Comparison of ENCODE assay signal across 8 cellular contexts in the genomic region with DNA sequence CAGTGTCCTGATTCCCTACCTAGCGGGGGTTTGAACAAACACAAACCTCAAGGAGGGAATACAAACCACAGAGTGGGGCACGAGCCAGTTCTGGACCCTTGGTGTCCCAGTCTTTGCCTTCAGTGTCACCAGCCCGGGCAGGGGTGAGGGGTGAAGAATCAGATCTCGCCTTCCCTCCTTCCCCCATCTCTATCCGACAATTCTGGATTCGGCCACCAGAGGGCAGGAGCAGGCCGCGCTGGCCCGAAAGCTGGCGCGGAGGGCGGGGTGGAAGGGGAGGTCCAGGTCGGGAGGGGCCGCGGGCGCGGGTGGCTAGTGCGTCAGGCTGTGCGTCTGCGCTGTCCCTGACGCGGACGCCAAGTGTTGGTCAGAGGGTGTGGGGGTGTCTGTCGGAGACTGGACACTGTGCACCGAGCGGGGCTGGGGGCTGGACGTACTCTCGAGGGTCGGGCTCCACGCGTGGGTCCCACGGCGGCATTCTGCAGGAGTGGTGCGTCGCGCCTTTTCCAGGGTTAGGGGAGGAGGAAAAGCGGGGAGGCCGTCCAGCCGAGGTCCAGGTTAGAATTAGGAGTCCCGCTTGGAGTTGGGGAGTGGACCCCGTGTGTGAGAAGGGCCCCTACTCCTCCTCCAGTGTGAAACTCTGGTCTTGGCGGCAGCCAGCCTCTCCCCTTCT. TPM values are rescaled to one million over a fixed set of nuclear protein-coding genes. Genes with fewer than 3 reads are reported as not detected.
A peak's percentile ranks its signal among the peaks of the same experiment; 100 is the strongest.
DNase-seq lines count a peak whose midpoint lies in the region; ATAC-seq and TF ChIP-seq lines count a peak whose summit lies in the region.

No MANE protein-coding gene starts in this region.

- intact Hi-C loops in heart right ventricle (cut with DNase I) (loop anchor here in 1 of 10 donors (10.0 kb wide), 1 partner anchor 159 kb away; no protein-coding TSS in a partner anchor), posterior vena cava (cut with DNase I) (no loop called here)

- 5 to 7% methylated on average over 42 of the region's 42 CpGs for WGBS in heart right ventricle, 2 donors
- 5% methylated on average over 12 to 38 of the region's 42 CpGs for WGBS in upper lobe of left lung, 2 donors

- peak overlapping the region; percentile 24 for H3K4me3 Mint-ChIP-seq in activated naive CD8-positive, alpha-beta T cell treated with anti-CD3 and anti-CD28 coated beads, Interleukin-2, amount 50 U/mL, for 24 hours

- peak in 1 of 4 donors; percentile 64 for TF ChIP-seq POLR2A in upper lobe of left lung (IDR thresholded peaks at IDR 0.05)

- DNase-seq in AG10803 (ENCODE audit: low read depth) (peak; percentile 68), NCI-H1092 treated with DMSO at 0.1 percent for 48 hours (lab: John Stamatoyannopoulos, UW) (peak; percentile 86), SW 1271 (lab: John Stamatoyannopoulos, UW) (peak; percentile 42 to 75), heart right ventricle (peak; percentile 84 to 86), posterior vena cava (ENCODE audit: low spot score) (peak; percentile 96), upper lobe of left lung (peak; percentile 89 to 96)
- peak; percentile 91 for DNase-seq in activated naive CD8-positive, alpha-beta T cell treated with anti-CD3 and anti-CD28 coated beads, Interleukin-2, amount 50 U/mL, for 24 hours

- H3K27me3 ChIP-seq in heart right ventricle (peaks cover 29 to 99% (median 94%) of the 10 kb centered on the region in 7 donors), upper lobe of left lung (peaks cover 0 to 73% (median 30%) of the 10 kb centered on the region in 4 donors)

- H3K36me3 Mint-ChIP-seq in activated naive CD8-positive, alpha-beta T cell treated with anti-CD3 and anti-CD28 coated beads, Interleukin-2, amount 50 U/mL, for 24 hours (ENCODE audit: low read depth) = no peaks in the 10 kb centered on the region

- H3K9me3 ChIP-seq in heart right ventricle = no peaks in the 10 kb centered on the region
- H3K9me3 ChIP-seq in upper lobe of left lung = no peaks in the 10 kb centered on the region

- ATAC-seq in GM19463 (IDR thresholded peaks at IDR 0.05; ENCODE audit: unreplicated experiment) = peak; percentile 79
- peak; percentile 55 for ATAC-seq in activated naive CD8-positive, alpha-beta T cell treated with anti-CD3 and anti-CD28 coated beads, Interleukin-2, amount 50 U/mL, for 24 hours
- peak; percentile 85 to 95 (median 92) for ATAC-seq in heart right ventricle
- ATAC-seq in upper lobe of left lung (ENCODE audit: low FRiP score in 2 of 2) = peak; percentile 93

- TF ChIP-seq EP300 in upper lobe of left lung (IDR thresholded peaks at IDR 0.05) = no peak

- peaks cover 7% of the 10 kb centered on the region for H3K4me1 Mint-ChIP-seq in activated naive CD8-positive, alpha-beta T cell treated with anti-CD3 and anti-CD28 coated beads, Interleukin-2, amount 50 U/mL, for 24 hours

- H3K4me3 ChIP-seq in AG10803 (ENCODE audit: low read length) (peak overlapping the region; percentile 41), heart right ventricle (peak overlapping the region in 9 of 10 donors; percentile 14 to 50 (median 39)), upper lobe of left lung (peak overlapping the region in 3 of 4 donors; percentile 27 to 45 (median 43))

- H3K27ac ChIP-seq in heart right ventricle = no peak overlapping the region
- peak overlapping the region in 1 of 4 donors; percentile 65 for H3K27ac ChIP-seq in upper lobe of left lung

- TF ChIP-seq CTCF in AG10803 (conservative IDR thresholded peaks at IDR 0.05; ENCODE audit: low read length) = peak; percentile 78
- TF ChIP-seq CTCF in heart right ventricle (IDR thresholded peaks at IDR 0.05) = peak; percentile 87 to 97 (median 92)
- peak; percentile 74 to 95 (median 90) for TF ChIP-seq CTCF in upper lobe of left lung (IDR thresholded peaks at IDR 0.05)

- H3K36me3 ChIP-seq in heart right ventricle (no peaks in the 10 kb centered on the region), upper lobe of left lung (no peaks in the 10 kb centered on the region)

- H3K4me1 ChIP-seq in heart right ventricle (peaks cover 7 to 34% (median 24%) of the 10 kb centered on the region in 9 donors), upper lobe of left lung (peaks cover 20 to 44% (median 27%) of the 10 kb centered on the region in 4 donors)

- no peak overlapping the region for H3K27ac Mint-ChIP-seq in activated naive CD8-positive, alpha-beta T cell treated with anti-CD3 and anti-CD28 coated beads, Interleukin-2, amount 50 U/mL, for 24 hours

- no peaks in the 10 kb centered on the region for H3K9me3 Mint-ChIP-seq in activated naive CD8-positive, alpha-beta T cell treated with anti-CD3 and anti-CD28 coated beads, Interleukin-2, amount 50 U/mL, for 24 hours

- peaks cover 82% of the 10 kb centered on the region for H3K27me3 Mint-ChIP-seq in activated naive CD8-positive, alpha-beta T cell treated with anti-CD3 and anti-CD28 coated beads, Interleukin-2, amount 50 U/mL, for 24 hours

RNA-seq across cellular contexts. Expression of gene CRYBA2, which starts 2.9 kb away (rescaled TPM):
- total RNA-seq in heart right ventricle (not detected), posterior vena cava (not detected), upper lobe of left lung (not detected)
- not detected for polyA plus RNA-seq in heart right ventricle

RNA-seq across cellular contexts. Expression of gene FEV, which starts 11.1 kb away (rescaled TPM):
- not detected for total RNA-seq in heart right ventricle
- not detected for polyA plus RNA-seq in heart right ventricle
- total RNA-seq in posterior vena cava = not detected
- total RNA-seq in upper lobe of left lung = not detected

RNA-seq across cellular contexts. Expression of gene CDK5R2, which starts 36.6 kb away (rescaled TPM):
- total RNA-seq in heart right ventricle (under 1 TPM in 1 of 10 donors, not detected in 9; 0.09 TPM), posterior vena cava (not detected), upper lobe of left lung (not detected)
- not detected for polyA plus RNA-seq in heart right ventricle

RNA-seq across cellular contexts. Expression of gene CFAP65, which starts 45.2 kb away (rescaled TPM):
- total RNA-seq in heart right ventricle (not detected), posterior vena cava (not detected), upper lobe of left lung (10 to 100 TPM in 3 of 6 donors, 1 to 10 TPM in 2, under 1 TPM in 1; 0.26 to 18.7 (median 10.7) TPM)
- not detected for polyA plus RNA-seq in heart right ventricle
